In the genomic region with DNA sequence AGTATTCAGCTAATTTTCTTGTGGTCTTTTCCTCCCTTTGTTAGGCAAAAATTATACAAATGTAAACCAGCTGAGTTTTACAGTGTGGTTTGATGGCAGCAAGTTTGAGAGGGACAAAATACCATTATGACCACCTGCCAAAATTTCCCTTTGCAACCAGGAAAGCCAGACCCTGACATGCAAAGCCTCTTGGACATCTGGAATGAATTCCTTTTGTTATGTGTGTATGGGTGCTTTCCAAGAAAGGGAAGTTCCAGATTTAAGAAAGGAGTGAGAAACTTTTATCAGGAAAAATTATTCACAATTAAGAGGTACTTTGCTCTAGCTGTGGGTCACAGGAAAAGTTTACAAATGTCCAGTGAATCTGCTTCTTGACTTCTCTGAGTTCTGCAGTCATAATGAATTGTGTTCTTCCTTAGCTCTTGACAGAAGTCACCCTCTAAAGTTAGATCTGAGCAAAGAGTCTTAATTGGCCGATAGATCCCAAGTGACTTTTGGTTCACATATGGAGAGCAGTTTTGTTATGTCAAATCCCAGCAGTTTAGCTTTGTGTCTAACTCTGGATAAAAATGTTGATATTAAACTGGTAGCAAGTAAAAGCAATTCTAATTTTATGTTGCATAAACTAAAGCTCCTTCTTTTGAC, we compare ENCODE assay signal across 1 cellular context.
TF ChIP-seq lines count a peak whose summit lies in the region.

No MANE protein-coding gene starts in this region.

TF ChIP-seq in GM23338, 12 proteins besides CTCF, POLR2A, EP300 and RAD21 (continued from another document):
- TF ChIP-seq, protein P1, sequence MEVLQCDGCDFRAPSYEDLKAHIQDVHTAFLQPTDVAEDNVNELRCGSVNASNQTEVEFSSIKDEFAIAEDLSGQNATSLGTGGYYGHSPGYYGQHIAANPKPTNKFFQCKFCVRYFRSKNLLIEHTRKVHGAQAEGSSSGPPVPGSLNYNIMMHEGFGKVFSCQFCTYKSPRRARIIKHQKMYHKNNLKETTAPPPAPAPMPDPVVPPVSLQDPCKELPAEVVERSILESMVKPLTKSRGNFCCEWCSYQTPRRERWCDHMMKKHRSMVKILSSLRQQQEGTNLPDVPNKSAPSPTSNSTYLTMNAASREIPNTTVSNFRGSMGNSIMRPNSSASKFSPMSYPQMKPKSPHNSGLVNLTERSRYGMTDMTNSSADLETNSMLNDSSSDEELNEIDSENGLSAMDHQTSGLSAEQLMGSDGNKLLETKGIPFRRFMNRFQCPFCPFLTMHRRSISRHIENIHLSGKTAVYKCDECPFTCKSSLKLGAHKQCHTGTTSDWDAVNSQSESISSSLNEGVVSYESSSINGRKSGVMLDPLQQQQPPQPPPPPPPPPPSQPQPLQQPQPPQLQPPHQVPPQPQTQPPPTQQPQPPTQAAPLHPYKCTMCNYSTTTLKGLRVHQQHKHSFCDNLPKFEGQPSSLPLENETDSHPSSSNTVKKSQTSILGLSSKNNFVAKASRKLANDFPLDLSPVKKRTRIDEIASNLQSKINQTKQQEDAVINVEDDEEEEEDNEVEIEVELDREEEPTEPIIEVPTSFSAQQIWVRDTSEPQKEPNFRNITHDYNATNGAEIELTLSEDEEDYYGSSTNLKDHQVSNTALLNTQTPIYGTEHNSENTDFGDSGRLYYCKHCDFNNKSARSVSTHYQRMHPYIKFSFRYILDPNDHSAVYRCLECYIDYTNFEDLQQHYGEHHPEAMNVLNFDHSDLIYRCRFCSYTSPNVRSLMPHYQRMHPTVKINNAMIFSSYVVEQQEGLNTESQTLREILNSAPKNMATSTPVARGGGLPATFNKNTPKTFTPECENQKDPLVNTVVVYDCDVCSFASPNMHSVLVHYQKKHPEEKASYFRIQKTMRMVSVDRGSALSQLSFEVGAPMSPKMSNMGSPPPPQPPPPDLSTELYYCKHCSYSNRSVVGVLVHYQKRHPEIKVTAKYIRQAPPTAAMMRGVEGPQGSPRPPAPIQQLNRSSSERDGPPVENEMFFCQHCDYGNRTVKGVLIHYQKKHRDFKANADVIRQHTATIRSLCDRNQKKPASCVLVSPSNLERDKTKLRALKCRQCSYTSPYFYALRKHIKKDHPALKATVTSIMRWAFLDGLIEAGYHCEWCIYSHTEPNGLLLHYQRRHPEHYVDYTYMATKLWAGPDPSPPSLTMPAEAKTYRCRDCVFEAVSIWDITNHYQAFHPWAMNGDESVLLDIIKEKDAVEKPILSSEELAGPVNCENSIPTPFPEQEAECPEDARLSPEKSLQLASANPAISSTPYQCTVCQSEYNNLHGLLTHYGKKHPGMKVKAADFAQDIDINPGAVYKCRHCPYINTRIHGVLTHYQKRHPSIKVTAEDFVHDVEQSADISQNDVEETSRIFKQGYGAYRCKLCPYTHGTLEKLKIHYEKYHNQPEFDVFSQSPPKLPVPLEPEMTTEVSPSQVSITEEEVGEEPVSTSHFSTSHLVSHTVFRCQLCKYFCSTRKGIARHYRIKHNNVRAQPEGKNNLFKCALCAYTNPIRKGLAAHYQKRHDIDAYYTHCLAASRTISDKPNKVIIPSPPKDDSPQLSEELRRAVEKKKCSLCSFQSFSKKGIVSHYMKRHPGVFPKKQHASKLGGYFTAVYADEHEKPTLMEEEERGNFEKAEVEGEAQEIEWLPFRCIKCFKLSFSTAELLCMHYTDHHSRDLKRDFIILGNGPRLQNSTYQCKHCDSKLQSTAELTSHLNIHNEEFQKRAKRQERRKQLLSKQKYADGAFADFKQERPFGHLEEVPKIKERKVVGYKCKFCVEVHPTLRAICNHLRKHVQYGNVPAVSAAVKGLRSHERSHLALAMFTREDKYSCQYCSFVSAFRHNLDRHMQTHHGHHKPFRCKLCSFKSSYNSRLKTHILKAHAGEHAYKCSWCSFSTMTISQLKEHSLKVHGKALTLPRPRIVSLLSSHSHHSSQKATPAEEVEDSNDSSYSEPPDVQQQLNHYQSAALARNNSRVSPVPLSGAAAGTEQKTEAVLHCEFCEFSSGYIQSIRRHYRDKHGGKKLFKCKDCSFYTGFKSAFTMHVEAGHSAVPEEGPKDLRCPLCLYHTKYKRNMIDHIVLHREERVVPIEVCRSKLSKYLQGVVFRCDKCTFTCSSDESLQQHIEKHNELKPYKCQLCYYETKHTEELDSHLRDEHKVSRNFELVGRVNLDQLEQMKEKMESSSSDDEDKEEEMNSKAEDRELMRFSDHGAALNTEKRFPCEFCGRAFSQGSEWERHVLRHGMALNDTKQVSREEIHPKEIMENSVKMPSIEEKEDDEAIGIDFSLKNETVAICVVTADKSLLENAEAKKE (CRISPR knock-in tag; IDR thresholded peaks at IDR 0.05) = no peak
- TF ChIP-seq JUNB (IDR thresholded peaks at IDR 0.05; ENCODE audit: unreplicated experiment) (no peak), REST (IDR thresholded peaks at IDR 0.05; ENCODE audit: unreplicated experiment) (no peak), ETS1 (IDR thresholded peaks at IDR 0.05) (no peak)
